ENCODE assay signal across 23 cellular contexts in genomic region chr12:49552425-49552824, GRCh38. TPM values are rescaled to one million over a fixed set of nuclear protein-coding genes. Genes with fewer than 3 reads are reported as not detected.
DNase-seq lines count a peak whose midpoint lies in the region; ATAC-seq, FAIRE-seq and TF ChIP-seq lines count a peak whose summit lies in the region.
"Had no signal": no experiment of that assay in that cellular context is flagged by ENCODE, and none has a peak within 500 bp of the region (broad histone marks: within the 10 kb centered on the region; RNA-seq: fewer than 3 reads in every experiment).

No MANE protein-coding gene starts in this region.

- no peak overlapping the region for H3K9ac ChIP-seq in BLaER1 treated with 17β-estradiol and CSF1 and Interleukin-3, amounts not matched to agents 10 nM and 100 nM
- H3K9ac ChIP-seq: KMS-11 had no signal

- H3K4me1 ChIP-seq in BLaER1 treated with 17β-estradiol and CSF1 and Interleukin-3, amounts not matched to agents 10 nM and 100 nM: peaks cover 10 to 46% (median 37%) of the 10 kb centered on the region in 10 experiments; a peak in 19 of 20 replicates
- H3K4me1 ChIP-seq in pancreas: peaks cover 12 to 24% (median 22%) of the 10 kb centered on the region in 3 donors
- H3K4me1 ChIP-seq: BE2C had no signal

- WGBS in pancreas, 2 donors: 75 to 78% methylated on average over 9 of the region's 9 CpGs

- DNase-seq in NCI-H748 (lab: John Stamatoyannopoulos, UW; ENCODE audit: unreplicated experiment) (peak; percentile 12), NCI-H748 treated with DMSO at 0.1 percent for 48 hours (lab: John Stamatoyannopoulos, UW) (no peak), pancreas (no peak), activated gamma-delta T cell treated with Interleukin-2 at 50 U/mL for 16 hours (no peak), NCI-H187 treated with DMSO at 0.1 percent for 48 hours (lab: John Stamatoyannopoulos, UW) (no peak)
- DNase-seq: BE2C; CD8-positive, alpha-beta memory T cell; DMS79; GOT3; NCI-H1048; NCI-H146; NCI-H2081 treated with DMSO at 0.1 percent for 48 hours; NK-92 treated with Interleukin-12 subunit alpha and Interleukin-12 subunit beta, amount 100 ng/mL, for 24 hours had no signal

- TF ChIP-seq CTCF in pancreas (IDR thresholded peaks at IDR 0.05): no peak

- peak overlapping the region in 9 of 11 experiments; percentile 29 to 75 (median 61); a peak in 18 of 22 replicates for H3K4me2 ChIP-seq in BLaER1 treated with 17β-estradiol and CSF1 and Interleukin-3, amounts not matched to agents 10 nM and 100 nM
- H3K4me2 ChIP-seq: KMS-11 had no signal

- H3K36me3 ChIP-seq in BLaER1 treated with 17β-estradiol and CSF1 and Interleukin-3, amounts not matched to agents 10 nM and 100 nM: peaks cover 16 to 21% (median 19%) of the 10 kb centered on the region in 11 experiments
- peaks cover 0 to 1% (median 0%) of the 10 kb centered on the region in 3 donors for H3K36me3 ChIP-seq in pancreas

- no peak for ATAC-seq in pancreas
- no peak for ATAC-seq in HG03139 (IDR thresholded peaks at IDR 0.05; ENCODE audit: unreplicated experiment)

- peaks cover 0 to 20% (median 3%) of the 10 kb centered on the region in 11 experiments; a peak in 8 of 22 replicates for H4K20me1 ChIP-seq in BLaER1 treated with 17β-estradiol and CSF1 and Interleukin-3, amounts not matched to agents 10 nM and 100 nM

- intact Hi-C loops in pancreas (cut with DNase I): no loop called here

- H3K27me3 ChIP-seq in BLaER1 treated with 17β-estradiol and CSF1 and Interleukin-3, amounts not matched to agents 10 nM and 100 nM: peaks cover 23 to 34% (median 31%) of the 10 kb centered on the region in 11 experiments
- H3K27me3 ChIP-seq in pancreas: no peaks in the 10 kb centered on the region
- H3K27me3 ChIP-seq: BE2C had no signal

- no peak for FAIRE-seq in pancreas (lab: Jason Lieb, UNC)
- FAIRE-seq: D721Med had no signal

- H3K4me3 ChIP-seq in BLaER1 treated with 17β-estradiol and CSF1 and Interleukin-3, amounts not matched to agents 10 nM and 100 nM: no peak overlapping the region
- H3K4me3 ChIP-seq in pancreas: no peak overlapping the region
- H3K4me3 ChIP-seq: SJSA1 had no signal

- no peaks in the 10 kb centered on the region for H3K9me3 ChIP-seq in BLaER1 treated with 17β-estradiol and CSF1 and Interleukin-3, amounts not matched to agents 10 nM and 100 nM (replicated peaks in 1 of 11)
- no peaks in the 10 kb centered on the region for H3K9me3 ChIP-seq in pancreas
- H3K9me3 ChIP-seq: BE2C, SJSA1 had no signal

- no peak overlapping the region for H3K27ac ChIP-seq in BLaER1 treated with 17β-estradiol and CSF1 and Interleukin-3, amounts not matched to agents 10 nM and 100 nM
- H3K27ac ChIP-seq in angular gyrus (ENCODE audit: low read depth, low read length) (peak overlapping the region; percentile 62), pancreas (peak overlapping the region in 3 of 4 donors; percentile 9 to 60 (median 50))
- H3K27ac ChIP-seq: 22Rv1, KMS-11, RWPE1, SJSA1 had no signal

RNA-seq across cellular contexts. Expression of gene KCNH3, which starts 13.6 kb away (rescaled TPM):
- total RNA-seq in pancreas: 1 to 10 TPM in 2 of 6 donors, under 1 TPM in 4; 0.55 to 1.7 (median 0.91) TPM
- 1 to 10 TPM; 2.3 to 3.2 TPM for polyA plus RNA-seq in pancreas
- total RNA-seq: MCF 10A had no signal

RNA-seq across cellular contexts. Expression of gene MCRS1, which starts 15.5 kb away (rescaled TPM):
- 10 to 100 TPM; 19.3 to 29.9 (median 22.9) TPM for total RNA-seq in pancreas
- 10 to 100 TPM; 59.6 to 71.0 TPM for polyA plus RNA-seq in pancreas

RNA-seq across cellular contexts. Expression of gene FAM186B, which starts 53.0 kb away (rescaled TPM):
- total RNA-seq in pancreas: 1 to 10 TPM in 2 of 6 donors, under 1 TPM in 4; 0.49 to 1.7 (median 0.83) TPM
- polyA plus RNA-seq in pancreas: under 1 TPM; 0.56 to 0.65 TPM
- total RNA-seq: G401 had no signal
- polyA plus RNA-seq: CD8-positive, alpha-beta memory T cell had no signal

Comparison
In these comparisons a context has a peak if more than half of its experiments do, and no peak if none do; other contexts are left out.
1. H3K27ac ChIP-seq: peak in angular gyrus (single experiment) and pancreas (3 of 4); none in BLaER1 treated with 17β-estradiol and CSF1 and Interleukin-3, amounts not matched to agents 10 nM and 100 nM (0 of 11).